Comparison of ENCODE assay signal across 11 cellular contexts in genomic region chr10:7185367-7185690, GRCh38.
A peak's percentile ranks its signal among the peaks of the same experiment; 100 is the strongest.
DNase-seq lines count a peak whose midpoint lies in the region; ATAC-seq, FAIRE-seq and TF ChIP-seq lines count a peak whose summit lies in the region.
"Had no signal": no experiment of that assay in that cellular context is flagged by ENCODE, and none has a peak within 500 bp of the region (broad histone marks: within the 10 kb centered on the region; RNA-seq: fewer than 3 reads in every experiment).

No MANE protein-coding gene starts in this region.

- ATAC-seq in CD8-positive, alpha-beta T cell = peak; percentile 86
- peak; percentile 33 for ATAC-seq in HG02852 (IDR thresholded peaks at IDR 0.05; ENCODE audit: unreplicated experiment)
- peak; percentile 25 for ATAC-seq in activated B cell treated with CpG ODN at 0.5 μM for 24 hours (ENCODE audit: low read depth)
- ATAC-seq in naive thymus-derived CD4-positive, alpha-beta T cell = peak; percentile 71
- ATAC-seq in foreskin keratinocyte = no peak
- ATAC-seq in HG03045 (IDR thresholded peaks at IDR 0.05; ENCODE audit: unreplicated experiment) = no peak

- CTCF ChIA-PET in CD8-positive, alpha-beta T cell (lab: Charles Lee) = no interaction called here
- CTCF ChIA-PET in activated B cell treated with CpG ODN at 0.5 μM for 24 hours (lab: Charles Lee) = interaction anchor here (1.7 kb wide), 1 partner anchor 8 kb away, joined by 3 read pairs; no protein-coding TSS in a partner anchor
- CTCF ChIA-PET in naive thymus-derived CD4-positive, alpha-beta T cell (lab: Charles Lee) = interaction anchor here (0.6 kb wide), 1 partner anchor 268 kb away, joined by 3 read pairs; no protein-coding TSS in a partner anchor

- peak overlapping the region; percentile 23 for H3K4me3 Mint-ChIP-seq in CD8-positive, alpha-beta T cell
- peak overlapping the region; percentile 25 for H3K4me3 Mint-ChIP-seq in activated B cell treated with CpG ODN at 0.5 μM for 24 hours
- H3K4me3 Mint-ChIP-seq in naive thymus-derived CD4-positive, alpha-beta T cell = peak overlapping the region; percentile 1 to 77 (median 55)
- H3K4me3 Mint-ChIP-seq: neural crest cell had no signal

- H3K9me3 Mint-ChIP-seq in CD8-positive, alpha-beta T cell = no peaks in the 10 kb centered on the region
- H3K9me3 Mint-ChIP-seq in activated B cell treated with CpG ODN at 0.5 μM for 24 hours = peaks cover 6% of the 10 kb centered on the region
- H3K9me3 Mint-ChIP-seq in naive thymus-derived CD4-positive, alpha-beta T cell = peaks cover 0 to 9% (median 3%) of the 10 kb centered on the region in 11 donors
- H3K9me3 Mint-ChIP-seq: neural crest cell had no signal

- DNase-seq in CD8-positive, alpha-beta T cell = peak in 1 of 7 experiments; percentile 23
- DNase-seq in activated B cell treated with CpG ODN at 0.5 μM for 24 hours = no peak
- peak in 7 of 9 donors; percentile 34 to 74 (median 57) for DNase-seq in naive thymus-derived CD4-positive, alpha-beta T cell
- no peak for DNase-seq in foreskin keratinocyte
- DNase-seq in RCC 7860 (ENCODE audit: low spot score) = no peak
- DNase-seq: glutamatergic neuron had no signal

- H3K27ac ChIP-seq in CD8-positive, alpha-beta T cell (ENCODE audit: low read depth, low read length) = no peak overlapping the region
- H3K27ac ChIP-seq in naive thymus-derived CD4-positive, alpha-beta T cell (ENCODE audit: low read depth, low read length) = no peak overlapping the region
- H3K27ac ChIP-seq in foreskin keratinocyte = no peak overlapping the region
- H3K27ac ChIP-seq: thoracic aorta had no signal

- no peaks in the 10 kb centered on the region for H3K27me3 Mint-ChIP-seq in CD8-positive, alpha-beta T cell (ENCODE audit: low read depth)
- H3K27me3 Mint-ChIP-seq in activated B cell treated with CpG ODN at 0.5 μM for 24 hours = no peaks in the 10 kb centered on the region
- no peaks in the 10 kb centered on the region for H3K27me3 Mint-ChIP-seq in naive thymus-derived CD4-positive, alpha-beta T cell

- H3K27ac Mint-ChIP-seq in CD8-positive, alpha-beta T cell = peak overlapping the region; percentile 46
- H3K27ac Mint-ChIP-seq in activated B cell treated with CpG ODN at 0.5 μM for 24 hours = peak overlapping the region; percentile 28
- peak overlapping the region; percentile 35 to 94 (median 73) for H3K27ac Mint-ChIP-seq in naive thymus-derived CD4-positive, alpha-beta T cell

- TF ChIP-seq CTCF in CD8-positive, alpha-beta T cell (IDR thresholded peaks at IDR 0.05) = no peak
- no peak for TF ChIP-seq CTCF in activated B cell treated with CpG ODN at 0.5 μM for 24 hours (IDR thresholded peaks at IDR 0.05)
- TF ChIP-seq CTCF in foreskin keratinocyte (conservative IDR thresholded peaks at IDR 0.05) = no peak

- intact Hi-C loops in CD8-positive, alpha-beta T cell (cut with DNase I, micrococcal nuclease) = no loop called here
- intact Hi-C loops in activated B cell treated with CpG ODN at 0.5 μM for 24 hours (cut with micrococcal nuclease) = loop anchor here (10.0 kb wide), 1 partner anchor 289 kb away; no protein-coding TSS in a partner anchor
- intact Hi-C loops in naive thymus-derived CD4-positive, alpha-beta T cell (cut with micrococcal nuclease) = loop anchor here (1.0 to 5.0 kb wide), 2 partner anchors 8 to 757 kb away; no protein-coding TSS in a partner anchor

- no peak overlapping the region for H3K4me3 ChIP-seq in CD8-positive, alpha-beta T cell (ENCODE audit: low read depth, low read length)
- H3K4me3 ChIP-seq in naive thymus-derived CD4-positive, alpha-beta T cell (ENCODE audit: low read length) = no peak overlapping the region
- H3K4me3 ChIP-seq: thoracic aorta had no signal

- H3K36me3 ChIP-seq in CD8-positive, alpha-beta T cell (ENCODE audit: insufficient read depth, low read length) = no peaks in the 10 kb centered on the region
- H3K36me3 ChIP-seq in naive thymus-derived CD4-positive, alpha-beta T cell (ENCODE audit: control insufficient read depth in 2 of 3, insufficient read depth in 3 of 3, low read length in 3 of 3) = no peaks in the 10 kb centered on the region
- H3K36me3 ChIP-seq: thoracic aorta had no signal

- H3K27me3 ChIP-seq in CD8-positive, alpha-beta T cell (ENCODE audit: insufficient read depth, low read length) = no peaks in the 10 kb centered on the region
- H3K27me3 ChIP-seq in naive thymus-derived CD4-positive, alpha-beta T cell (ENCODE audit: control insufficient read depth in 2 of 2, insufficient read depth in 2 of 2, low read length in 2 of 2) = no peaks in the 10 kb centered on the region
- no peaks in the 10 kb centered on the region for H3K27me3 ChIP-seq in foreskin keratinocyte

- H3K4me1 ChIP-seq in CD8-positive, alpha-beta T cell (ENCODE audit: insufficient read depth, low read length) = peaks cover 18% of the 10 kb centered on the region
- H3K4me1 ChIP-seq in naive thymus-derived CD4-positive, alpha-beta T cell (ENCODE audit: control insufficient read depth in 2 of 2, insufficient read depth in 2 of 2, low read length in 2 of 2) = peaks cover 0 to 28% of the 10 kb centered on the region in 2 donors
- no peaks in the 10 kb centered on the region for H3K4me1 ChIP-seq in foreskin keratinocyte

- peaks cover 63% of the 10 kb centered on the region for H3K36me3 Mint-ChIP-seq in CD8-positive, alpha-beta T cell
- peaks cover 24% of the 10 kb centered on the region for H3K36me3 Mint-ChIP-seq in activated B cell treated with CpG ODN at 0.5 μM for 24 hours (ENCODE audit: low read depth)
- H3K36me3 Mint-ChIP-seq in naive thymus-derived CD4-positive, alpha-beta T cell = peaks cover 13 to 64% (median 49%) of the 10 kb centered on the region in 5 donors

- FAIRE-seq in RCC 7860 (lab: Jason Lieb, UNC) = no peak
- FAIRE-seq: endometrium had no signal

- POLR2A ChIA-PET in CD8-positive, alpha-beta T cell (lab: Charles Lee) = interaction anchor here (0.5 kb wide), 1 partner anchor 289 kb away, joined by 3 read pairs; no protein-coding TSS in a partner anchor
- POLR2A ChIA-PET in activated B cell treated with CpG ODN at 0.5 μM for 24 hours (lab: Charles Lee) = interaction anchor here (0.6 to 0.9 kb wide), 3 partner anchors 9 to 259 kb away, joined by 3 to 7 read pairs (median 4); no protein-coding TSS in a partner anchor
- POLR2A ChIA-PET in naive thymus-derived CD4-positive, alpha-beta T cell (lab: Charles Lee) = interaction anchor here (2.0 kb wide), 1 partner anchor 8 kb away, joined by 6 read pairs; no protein-coding TSS in a partner anchor

- H3K9me3 ChIP-seq in CD8-positive, alpha-beta T cell (ENCODE audit: low read length) = no peaks in the 10 kb centered on the region
- no peaks in the 10 kb centered on the region for H3K9me3 ChIP-seq in naive thymus-derived CD4-positive, alpha-beta T cell (ENCODE audit: control insufficient read depth in 2 of 3, low read length in 3 of 3)
- H3K9me3 ChIP-seq: thoracic aorta had no signal

- H3K4me1 Mint-ChIP-seq in CD8-positive, alpha-beta T cell (ENCODE audit: low read depth) = peaks cover 25% of the 10 kb centered on the region
- peaks cover 27% of the 10 kb centered on the region for H3K4me1 Mint-ChIP-seq in activated B cell treated with CpG ODN at 0.5 μM for 24 hours
- peaks cover 19 to 58% (median 42%) of the 10 kb centered on the region in 7 donors for H3K4me1 Mint-ChIP-seq in naive thymus-derived CD4-positive, alpha-beta T cell

Comparison
In these comparisons a context has a peak if more than half of its experiments do, and no peak if none do; other contexts are left out.
1. ATAC-seq: peak in CD8-positive, alpha-beta T cell (single experiment), HG02852 (single experiment), activated B cell treated with CpG ODN at 0.5 μM for 24 hours (single experiment) and naive thymus-derived CD4-positive, alpha-beta T cell (single experiment); none in foreskin keratinocyte (single experiment) and HG03045 (single experiment).
2. DNase-seq: peak in naive thymus-derived CD4-positive, alpha-beta T cell (7 of 9); none in activated B cell treated with CpG ODN at 0.5 μM for 24 hours (single experiment), foreskin keratinocyte (0 of 2) and RCC 7860 (single experiment).
3. intact Hi-C loops: an anchor here in activated B cell treated with CpG ODN at 0.5 μM for 24 hours (10.0 kb wide) and naive thymus-derived CD4-positive, alpha-beta T cell (1.0 to 5.0 kb wide); none called in CD8-positive, alpha-beta T cell.
4. Peak in every context shown above with its lines, with median percentiles within 50 percentile points of each other: H3K27ac Mint-ChIP-seq and H3K4me3 Mint-ChIP-seq.